In the genomic region with DNA sequence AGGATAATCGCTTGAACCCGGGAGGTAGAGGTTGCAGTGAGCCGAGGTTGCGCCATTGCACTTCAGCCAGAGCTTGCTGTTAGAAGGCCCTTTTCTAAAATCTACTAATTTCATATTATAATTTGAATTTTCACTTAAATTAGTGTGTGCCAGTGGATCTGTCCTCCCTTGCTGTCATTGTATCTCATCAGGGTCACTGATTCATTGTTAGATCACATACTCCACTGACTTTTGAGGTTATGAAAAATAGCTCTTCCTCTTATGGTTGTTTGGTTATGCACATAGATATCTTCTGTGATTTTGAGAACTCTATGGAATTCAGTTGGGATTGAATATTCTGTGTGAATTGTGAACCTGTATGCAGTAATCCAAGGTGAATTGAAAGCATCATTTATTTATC, we compare ENCODE assay signal across 24 cellular contexts.
"Had no signal": no experiment of that assay in that cellular context is flagged by ENCODE, and none has a peak within 500 bp of the region (broad histone marks: within the 10 kb centered on the region; RNA-seq: fewer than 3 reads in every experiment).

No MANE protein-coding gene starts in this region.

- DNase-seq: activated B cell treated with CpG ODN at 0.5 μM for 24 hours; activated CD4-positive, alpha-beta memory T cell treated with anti-CD3 and anti-CD28 coated beads for 36 hours; activated CD4-positive, alpha-beta T cell treated with anti-CD3 and anti-CD28 coated beads for 4 hours; activated CD4-positive, alpha-beta T cell treated with anti-CD3 and anti-CD28 coated beads, Interleukin-2, amount 10 ng/mL, durations not matched to agents 24 days and 14 days; activated CD4-positive, alpha-beta T cell treated with anti-CD3 and anti-CD28 coated beads, Interleukin-2, amount 50 U/mL, for 1 hour; activated CD4-positive, alpha-beta T cell treated with anti-CD3 and anti-CD28 coated beads, Interleukin-2, amount 50 U/mL, for 4 hours; activated CD4-positive, CD25-positive, alpha-beta regulatory T cell treated with anti-CD3 and anti-CD28 coated beads, Interleukin-2, amount 50 U/mL, for 72 hours; activated CD8-positive, alpha-beta memory T cell treated with anti-CD3 and anti-CD28 coated beads, Interleukin-2, amount 50 U/mL, for 4 hours; activated CD8-positive, alpha-beta T cell treated with anti-CD3 and anti-CD28 coated beads for 36 hours; activated effector memory CD4-positive, alpha-beta T cell treated with Interleukin-2 at 50 U/mL for 16 hours; activated gamma-delta T cell; activated naive CD4-positive, alpha-beta T cell treated with anti-CD3 and anti-CD28 coated beads, Interleukin-2, amount 10 ng/mL, durations not matched to agents 7 days and 5 days; activated naive CD4-positive, alpha-beta T cell treated with Interleukin-2 at 50 U/mL for 16 hours; activated naive CD8-positive, alpha-beta T cell treated with anti-CD3 and anti-CD28 coated beads, Interleukin-2, amount 10 ng/mL, durations not matched to agents 7 days and 5 days; activated naive CD8-positive, alpha-beta T cell treated with anti-CD3 and anti-CD28 coated beads, Interleukin-2, amount 50 U/mL, for 24 hours; activated T-cell treated with anti-CD3 and anti-CD28 coated beads, Interleukin-2, amount 50 U/mL, for 24 hours; activated T-cell treated with anti-CD3 and anti-CD28 coated beads, Interleukin-2, amount 50 U/mL, for 48 hours; amygdala; anterior cingulate cortex; body of pancreas; brain microvascular endothelial cell; central memory CD4-positive, alpha-beta T cell; T-helper 2 cell; T-helper 9 cell had no signal
